Comparison of ENCODE assay signal across 8 cellular contexts in genomic region chr12:118016424-118017264, GRCh38. TPM values are rescaled to one million over a fixed set of nuclear protein-coding genes. Genes with fewer than 3 reads are reported as not detected.
DNase-seq lines count a peak whose midpoint lies in the region; ATAC-seq lines count a peak whose summit lies in the region.

A gene with protein sequence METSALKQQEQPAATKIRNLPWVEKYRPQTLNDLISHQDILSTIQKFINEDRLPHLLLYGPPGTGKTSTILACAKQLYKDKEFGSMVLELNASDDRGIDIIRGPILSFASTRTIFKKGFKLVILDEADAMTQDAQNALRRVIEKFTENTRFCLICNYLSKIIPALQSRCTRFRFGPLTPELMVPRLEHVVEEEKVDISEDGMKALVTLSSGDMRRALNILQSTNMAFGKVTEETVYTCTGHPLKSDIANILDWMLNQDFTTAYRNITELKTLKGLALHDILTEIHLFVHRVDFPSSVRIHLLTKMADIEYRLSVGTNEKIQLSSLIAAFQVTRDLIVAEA (plus strand): TSS chr12:118016703. CDS start chr12:118016828, 125 bp downstream.

- intact Hi-C loops in activated CD4-positive, alpha-beta T cell treated with anti-CD3 and anti-CD28 coated beads, Interleukin-2, amount 10 ng/mL, durations not matched to agents 24 days and 14 days (cut with micrococcal nuclease) = loop anchor here (1.0 to 5.0 kb wide), 6 partner anchors 19 to 360 kb away; partner anchors contain the start of genes KSR2, PEBP1, SUDS3 and WSB2

- peaks cover 7% of the 10 kb centered on the region for H3K27me3 Mint-ChIP-seq in activated CD4-positive, alpha-beta T cell treated with anti-CD3 and anti-CD28 coated beads, Interleukin-2, amount 10 ng/mL, durations not matched to agents 24 days and 14 days

- H3K36me3 Mint-ChIP-seq in activated CD4-positive, alpha-beta T cell treated with anti-CD3 and anti-CD28 coated beads, Interleukin-2, amount 10 ng/mL, durations not matched to agents 24 days and 14 days (ENCODE audit: low read depth) = peaks cover 34% of the 10 kb centered on the region

- ATAC-seq in GM19351 (IDR thresholded peaks at IDR 0.05; ENCODE audit: unreplicated experiment) (peak; percentile 97), HG03520 (IDR thresholded peaks at IDR 0.05; ENCODE audit: unreplicated experiment) (peak; percentile 97), left lobe of liver (peak; percentile 97)

- H3K4me1 Mint-ChIP-seq in activated CD4-positive, alpha-beta T cell treated with anti-CD3 and anti-CD28 coated beads, Interleukin-2, amount 10 ng/mL, durations not matched to agents 24 days and 14 days = peaks cover 17% of the 10 kb centered on the region

- peaks cover 7% of the 10 kb centered on the region for H3K9me3 Mint-ChIP-seq in activated CD4-positive, alpha-beta T cell treated with anti-CD3 and anti-CD28 coated beads, Interleukin-2, amount 10 ng/mL, durations not matched to agents 24 days and 14 days

- peak; percentile 40 to 93 (median 88) for DNase-seq in C1 segment of cervical spinal cord (lab: John Stamatoyannopoulos, UW)
- peak; percentile 100 for DNase-seq in NCI-H69 (lab: John Stamatoyannopoulos, UW)
- peak; percentile 99 for DNase-seq in activated CD4-positive, alpha-beta T cell treated with anti-CD3 and anti-CD28 coated beads, Interleukin-2, amount 10 ng/mL, durations not matched to agents 24 days and 14 days
- DNase-seq in dedifferentiated amniotic fluid mesenchymal stem cell (ENCODE audit: extremely low spot score) = peak; percentile 98
- DNase-seq in left lobe of liver (ENCODE audit: low spot score) = peak; percentile 99
- peak; percentile 98 to 99 for DNase-seq in stimulated activated CD4-positive, alpha-beta T cell treated with anti-CD3 and anti-CD28 coated beads, Interleukin-2, amount 100 ng/mL, for 24 hours

- H3K27ac Mint-ChIP-seq in activated CD4-positive, alpha-beta T cell treated with anti-CD3 and anti-CD28 coated beads, Interleukin-2, amount 10 ng/mL, durations not matched to agents 24 days and 14 days = peak within 1 kb of the TSS; percentile 94

- H3K4me3 Mint-ChIP-seq in activated CD4-positive, alpha-beta T cell treated with anti-CD3 and anti-CD28 coated beads, Interleukin-2, amount 10 ng/mL, durations not matched to agents 24 days and 14 days = peak within 1 kb of the TSS; percentile 98

RNA-seq across cellular contexts. Expression of the gene that starts here (rescaled TPM):
- total RNA-seq in activated CD4-positive, alpha-beta T cell treated with anti-CD3 and anti-CD28 coated beads, Interleukin-2, amount 10 ng/mL, durations not matched to agents 24 days and 14 days = 82.9 and 84.4 TPM in 2 replicates
- 8.6 TPM for total RNA-seq in left lobe of liver

Comparison
In these comparisons a context has a peak if more than half of its experiments do, and no peak if none do; other contexts are left out.
1. Peak in every context shown above with its lines: DNase-seq and ATAC-seq.